In the genomic region with DNA sequence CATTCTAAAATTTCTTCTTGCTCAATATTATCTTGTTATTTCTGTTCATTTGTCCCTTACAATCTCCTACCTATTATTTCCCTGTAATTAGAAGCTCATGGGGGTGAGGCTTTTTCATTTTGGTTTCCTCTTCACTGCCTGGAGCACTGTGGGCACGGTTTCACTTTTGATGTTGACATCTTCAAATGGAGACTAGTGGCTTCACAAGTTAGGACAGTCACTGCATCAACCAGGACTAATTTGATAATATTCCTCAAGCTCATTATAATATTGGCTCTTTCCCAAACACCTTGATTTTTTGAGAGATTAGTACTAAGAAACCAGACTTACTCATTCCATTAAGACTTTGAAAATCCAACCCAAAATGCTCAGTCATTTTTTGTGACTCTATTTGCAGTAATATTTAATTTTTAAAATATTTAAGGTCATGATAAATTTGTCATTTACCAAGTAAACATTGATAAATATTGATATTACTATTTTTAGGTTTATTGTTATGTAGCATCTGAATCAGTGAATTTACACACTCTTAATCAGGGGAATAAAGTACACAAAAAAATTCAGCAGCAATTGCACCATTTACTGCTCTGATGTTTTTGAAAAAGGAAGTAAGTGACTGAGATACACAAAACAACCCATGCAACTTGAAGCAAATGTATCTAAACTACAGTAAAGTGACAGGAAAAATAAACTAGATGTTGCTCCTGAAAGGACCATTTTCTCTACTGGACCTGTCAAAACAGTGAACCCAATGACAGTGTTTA, we compare ENCODE assay signal across 13 cellular contexts. TPM values are rescaled to one million over a fixed set of nuclear protein-coding genes. Genes with fewer than 3 reads are reported as not detected.
DNase-seq lines count a peak whose midpoint lies in the region; ATAC-seq and TF ChIP-seq lines count a peak whose summit lies in the region.
"Had no signal": no experiment of that assay in that cellular context is flagged by ENCODE, and none has a peak within 500 bp of the region (broad histone marks: within the 10 kb centered on the region; RNA-seq: fewer than 3 reads in every experiment).

No MANE protein-coding gene starts in this region.

- peak overlapping the region; percentile 75 for H3K4me3 Mint-ChIP-seq in natural killer cell treated with Interleukin-12 subunit alpha and Interleukin-12 subunit beta and Interleukin-15 and Interleukin-18, amount 100 ng/mL, for 72 hours

- POLR2A ChIA-PET in OCI-LY7 (lab: Charles Lee), result interaction anchor here (0.5 to 3.3 kb wide), 17 partner anchors 9 to 525 kb away, joined by 3 to 19 read pairs (median 4); no protein-coding TSS in a partner anchor

- H3K4me1 Mint-ChIP-seq in natural killer cell treated with Interleukin-12 subunit alpha and Interleukin-12 subunit beta and Interleukin-15 and Interleukin-18, amount 100 ng/mL, for 72 hours (ENCODE audit: low read depth in 2 of 2), result peaks cover 42 to 70% of the 10 kb centered on the region in 2 donors

- H3K27ac Mint-ChIP-seq in natural killer cell treated with Interleukin-12 subunit alpha and Interleukin-12 subunit beta and Interleukin-15 and Interleukin-18, amount 100 ng/mL, for 72 hours, result peak overlapping the region; percentile 75 to 91
- H3K27ac Mint-ChIP-seq: activated naive CD4-positive, alpha-beta T cell treated with anti-CD3 and anti-CD28 coated beads, Interleukin-2, amount 50 U/mL, for 72 hours had no signal

- H3K4me2 ChIP-seq in OCI-LY7 (ENCODE audit: low read length), result peak overlapping the region; percentile 81
- H3K4me2 ChIP-seq: A549 had no signal

- H3K4me1 ChIP-seq in OCI-LY7 (ENCODE audit: insufficient read depth, low read length, poor library complexity, severe bottlenecking), result peaks cover 48% of the 10 kb centered on the region
- H3K4me1 ChIP-seq: A549, transverse colon had no signal

- H3K9me3 ChIP-seq in OCI-LY7 (ENCODE audit: low read length), result peaks cover 14% of the 10 kb centered on the region; the same call in 1 of the 2 replicates
- H3K9me3 ChIP-seq: A549, transverse colon had no signal

- CTCF ChIA-PET in OCI-LY7 (lab: Charles Lee; ENCODE audit: unreplicated experiment), result interaction anchor here (0.7 to 1.2 kb wide), 3 partner anchors 15 to 29 kb away, joined by 3 read pairs; no protein-coding TSS in a partner anchor

- H3K4me3 ChIP-seq in OCI-LY7 (ENCODE audit: low read depth, low read length, poor library complexity, severe bottlenecking), result peak overlapping the region; percentile 52
- H3K4me3 ChIP-seq: A549, GM23248, transverse colon had no signal

- H3K36me3 Mint-ChIP-seq in natural killer cell treated with Interleukin-12 subunit alpha and Interleukin-12 subunit beta and Interleukin-15 and Interleukin-18, amount 100 ng/mL, for 72 hours, result peaks cover 19% of the 10 kb centered on the region

- no peaks in the 10 kb centered on the region for H4K20me1 ChIP-seq in OCI-LY7 (ENCODE audit: insufficient read depth, low read length)

- peak; percentile 29 for ATAC-seq in HG02759 (IDR thresholded peaks at IDR 0.05; ENCODE audit: unreplicated experiment)
- peak; percentile 60 to 73 for ATAC-seq in natural killer cell treated with Interleukin-12 subunit alpha and Interleukin-12 subunit beta and Interleukin-15 and Interleukin-18, amount 100 ng/mL, for 72 hours
- no peak for ATAC-seq in GM18517 (IDR thresholded peaks at IDR 0.05; ENCODE audit: unreplicated experiment)
- ATAC-seq: A549 had no signal

- no peaks in the 10 kb centered on the region for H3K79me2 ChIP-seq in OCI-LY7 (ENCODE audit: insufficient read depth, low read depth, low read length)

- no peaks in the 10 kb centered on the region for H3K9me2 ChIP-seq in OCI-LY7 (ENCODE audit: insufficient read depth, low read length)

- peak overlapping the region; percentile 83 for H3K27ac ChIP-seq in OCI-LY7 (ENCODE audit: low read depth, low read length, poor library complexity, severe bottlenecking)
- H3K27ac ChIP-seq: A549, GM23248, transverse colon had no signal

- no peaks in the 10 kb centered on the region for H3K9me3 Mint-ChIP-seq in natural killer cell treated with Interleukin-12 subunit alpha and Interleukin-12 subunit beta and Interleukin-15 and Interleukin-18, amount 100 ng/mL, for 72 hours

- intact Hi-C loops in OCI-LY7 (cut with micrococcal nuclease; ENCODE audit: unreplicated experiment), result loop anchor here (1.0 to 5.0 kb wide), 7 partner anchors 18 to 524 kb away; partner anchors contain the start of gene NUDT15

- no peak for TF ChIP-seq CTCF in OCI-LY7 (conservative IDR thresholded peaks at IDR 0.05; ENCODE audit: low read length)

- H3K27me3 Mint-ChIP-seq in natural killer cell treated with Interleukin-12 subunit alpha and Interleukin-12 subunit beta and Interleukin-15 and Interleukin-18, amount 100 ng/mL, for 72 hours, result peaks cover 0 to 6% of the 10 kb centered on the region in 2 donors

- BruUV-seq in OCI-LY7 (replicated peaks; lab: Mats Ljungman, UMichigan), result no TSS peak

- peak; percentile 29 for DNase-seq in SIG-M5 treated with dmso at 0.1 percent for 504 hours (lab: John Stamatoyannopoulos, UW; ENCODE audit: unreplicated experiment)
- no peak for DNase-seq in SIG-M5 (lab: John Stamatoyannopoulos, UW)
- DNase-seq in OCI-LY7 (ENCODE audit: low spot score), result peak; percentile 31
- DNase-seq in natural killer cell treated with Interleukin-12 subunit alpha and Interleukin-12 subunit beta and Interleukin-15 and Interleukin-18, amount 100 ng/mL, for 72 hours (ENCODE audit: low spot score), result no peak
- no peak for DNase-seq in NCI-H748 treated with DMSO at 0.1 percent for 48 hours (lab: John Stamatoyannopoulos, UW)
- DNase-seq in GOT3 (lab: John Stamatoyannopoulos, UW), result no peak
- DNase-seq: GM23248, kidney had no signal

- peak overlapping the region; percentile 75; the same call in 1 of the 2 replicates for H2AFZ ChIP-seq in OCI-LY7 (ENCODE audit: low read length)
- H2AFZ ChIP-seq: GM23248 had no signal

- H3K36me3 ChIP-seq in OCI-LY7 (ENCODE audit: insufficient read depth, low read length), result no peaks in the 10 kb centered on the region; the same call in 1 of the 2 replicates
- H3K36me3 ChIP-seq: transverse colon had no signal

RNA-seq across cellular contexts. Expression of gene RCBTB2, which starts 28.8 kb away (rescaled TPM):
- total RNA-seq in OCI-LY7 (2014; rRNA removed; shearing (Covaris generic)), result 4.4 and 9.0 TPM in 2 replicates
- total RNA-seq in OCI-LY7 (2022), result 7.2 and 7.3 TPM in 2 replicates
- total RNA-seq in natural killer cell treated with Interleukin-12 subunit alpha and Interleukin-12 subunit beta and Interleukin-15 and Interleukin-18, amount 100 ng/mL, for 72 hours, result 10 to 100 TPM; 29.8 to 31.2 TPM

Comparison
In these comparisons a context has a peak if more than half of its experiments do, and no peak if none do; other contexts are left out.
1. DNase-seq: peak in SIG-M5 treated with dmso at 0.1 percent for 504 hours (single experiment) and OCI-LY7 (single experiment); none in SIG-M5 (single experiment), natural killer cell treated with Interleukin-12 subunit alpha and Interleukin-12 subunit beta and Interleukin-15 and Interleukin-18, amount 100 ng/mL, for 72 hours (single experiment), NCI-H748 treated with DMSO at 0.1 percent for 48 hours (single experiment) and GOT3 (single experiment).